2 cellular contexts compared by ENCODE assay signal in genomic region chr10:50322075-50322474, GRCh38.
TF ChIP-seq lines count a peak whose summit lies in the region.

No MANE protein-coding gene starts in this region.

TF ChIP-seq in SK-N-SH treated with all-trans-retinoic acid at 6 μM for 48 hours, 23 proteins besides CTCF, POLR2A, EP300 and RAD21 (continued from another document):
- TF ChIP-seq CREB5 (CRISPR knock-in tag; IDR thresholded peaks at IDR 0.05; ENCODE audit: low read depth) (no peak), PATZ1 (CRISPR knock-in tag; IDR thresholded peaks at IDR 0.05; ENCODE audit: borderline replicate concordance) (no peak), ZNF565 (CRISPR knock-in tag; conservative IDR thresholded peaks at IDR 0.05; ENCODE audit: low read depth) (no peak)

TF ChIP-seq in SK-N-SH, 30 proteins besides CTCF, POLR2A, EP300 and RAD21 (continued from another document):
- no peak for TF ChIP-seq CHD2 (IDR thresholded peaks at IDR 0.05; ENCODE audit: low read length, partially characterized antibody)
- no peak for TF ChIP-seq RFX5 (IDR thresholded peaks at IDR 0.05; ENCODE audit: low read length)
- TF ChIP-seq YY1 (IDR thresholded peaks at IDR 0.05; ENCODE audit: low read depth), result no peak
- no peak for TF ChIP-seq EZH2phosphoT487 (IDR thresholded peaks at IDR 0.05; ENCODE audit: borderline replicate concordance, low read depth)
- TF ChIP-seq, protein P1, sequence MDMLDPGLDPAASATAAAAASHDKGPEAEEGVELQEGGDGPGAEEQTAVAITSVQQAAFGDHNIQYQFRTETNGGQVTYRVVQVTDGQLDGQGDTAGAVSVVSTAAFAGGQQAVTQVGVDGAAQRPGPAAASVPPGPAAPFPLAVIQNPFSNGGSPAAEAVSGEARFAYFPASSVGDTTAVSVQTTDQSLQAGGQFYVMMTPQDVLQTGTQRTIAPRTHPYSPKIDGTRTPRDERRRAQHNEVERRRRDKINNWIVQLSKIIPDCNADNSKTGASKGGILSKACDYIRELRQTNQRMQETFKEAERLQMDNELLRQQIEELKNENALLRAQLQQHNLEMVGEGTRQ (IDR thresholded peaks at IDR 0.05; ENCODE audit: borderline replicate concordance, low read depth, low read length), result no peak
- TF ChIP-seq FOXM1 (IDR thresholded peaks at IDR 0.05; ENCODE audit: low read depth), result no peak
- no peak for TF ChIP-seq REST (IDR thresholded peaks at IDR 0.05; ENCODE audit: low read depth, low read length)
- TF ChIP-seq RXRA (IDR thresholded peaks at IDR 0.05; ENCODE audit: borderline replicate concordance, low read depth), result no peak
- TF ChIP-seq USF1 (IDR thresholded peaks at IDR 0.05; ENCODE audit: borderline replicate concordance, low read depth), result no peak
TF ChIP-seq in SK-N-SH: peak in this region for 0.
